ENCODE assay signal across 8 cellular contexts in genomic region chrX:45515262-45516215, GRCh38.
DNase-seq lines count a peak whose midpoint lies in the region; ATAC-seq lines count a peak whose summit lies in the region.

No MANE protein-coding gene starts in this region.

- 18 to 38% methylated on average over 12 of the region's 12 CpGs for WGBS in aorta, 2 donors

- H3K4me3 ChIP-seq in aorta (ENCODE audit: low read length in 2 of 2) = no peak overlapping the region

- peaks cover 0 to 1% of the 10 kb centered on the region in 2 donors for H3K4me1 ChIP-seq in aorta (ENCODE audit: control insufficient read depth in 1 of 2, insufficient read depth in 2 of 2, low read length in 2 of 2)

- no peaks in the 10 kb centered on the region for H3K27me3 ChIP-seq in aorta (ENCODE audit: control insufficient read depth in 1 of 2, insufficient read depth in 2 of 2, low read length in 1 of 2)

- H3K36me3 ChIP-seq in aorta (ENCODE audit: control insufficient read depth in 1 of 2, insufficient read depth in 2 of 2, low read length in 1 of 2) = no peaks in the 10 kb centered on the region

- no peak overlapping the region for H3K27ac ChIP-seq in aorta (ENCODE audit: low read depth in 1 of 2, low read length in 2 of 2)

- no peaks in the 10 kb centered on the region for H3K9me3 ChIP-seq in aorta (ENCODE audit: control insufficient read depth, low read length)

- ATAC-seq in aorta (ENCODE audit: low FRiP score) (peak; percentile 79), GM19395 (IDR thresholded peaks at IDR 0.05; ENCODE audit: unreplicated experiment) (no peak)

- intact Hi-C loops in aorta (cut with DNase I) = loop anchor here in 1 of 2 donors (10.0 kb wide), 1 partner anchor 201 kb away; no protein-coding TSS in a partner anchor

- DNase-seq in NK-92 treated with Interleukin-12 subunit alpha and Interleukin-12 subunit beta, amount 100 ng/mL, for 24 hours (lab: John Stamatoyannopoulos, UW) = peak; percentile 20
- no peak for DNase-seq in NK-92 (lab: John Stamatoyannopoulos, UW; ENCODE audit: unreplicated experiment)
- peak; percentile 92 for DNase-seq in NCI-H460 (ENCODE audit: extremely low read depth, low read depth)
- peak; percentile 26 for DNase-seq in activated T-cell treated with anti-CD3 and anti-CD28 coated beads, Interleukin-2, amount 50 U/mL, for 1 hour
- peak; percentile 96 for DNase-seq in fibroblast of gingiva (ENCODE audit: low read depth)
- DNase-seq in occipital lobe (lab: John Stamatoyannopoulos, UW) = peak; percentile 58
- DNase-seq in aorta = peak; percentile 73 to 82
